ENCODE assay signal across 23 cellular contexts in the genomic region with DNA sequence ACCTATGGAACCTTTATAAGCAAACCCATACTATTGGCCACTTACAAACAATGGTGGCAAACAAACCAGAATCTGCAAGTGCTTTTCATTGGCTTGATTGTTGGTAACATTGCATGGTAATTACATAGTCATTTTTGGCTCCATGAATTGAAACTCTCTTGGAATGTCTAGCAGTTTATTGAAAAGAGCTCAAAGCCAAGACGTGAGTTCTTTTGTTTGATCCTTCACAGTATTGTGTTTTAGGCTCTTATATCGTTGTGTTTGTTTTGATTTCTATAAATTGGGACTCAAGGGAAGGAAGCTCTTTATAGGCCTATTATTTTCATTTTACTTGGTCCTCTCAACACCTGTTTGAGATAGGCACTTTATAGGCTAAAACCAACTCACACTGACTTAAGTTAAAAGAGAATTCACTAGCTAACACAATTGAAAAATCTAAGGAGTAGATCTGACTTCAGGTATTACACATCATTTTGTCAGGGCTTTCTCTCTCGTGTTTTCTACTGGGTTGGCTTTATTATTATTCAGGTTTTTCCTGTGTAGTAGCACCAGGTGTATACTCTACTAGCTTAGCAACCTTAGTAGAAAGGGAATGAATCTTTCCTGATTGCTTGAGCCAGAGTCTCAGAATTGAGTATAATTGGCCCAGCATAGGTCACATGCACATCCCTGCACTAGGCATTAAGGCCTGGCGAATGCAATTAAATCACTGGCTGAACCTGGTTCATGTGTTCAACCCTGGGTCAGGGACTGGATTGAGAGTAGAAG.
A peak's percentile ranks its signal among the peaks of the same experiment; 100 is the strongest.
DNase-seq lines count a peak whose midpoint lies in the region; ATAC-seq and TF ChIP-seq lines count a peak whose summit lies in the region.
"Had no signal": no experiment of that assay in that cellular context is flagged by ENCODE, and none has a peak within 500 bp of the region (broad histone marks: within the 10 kb centered on the region; RNA-seq: fewer than 3 reads in every experiment).

No MANE protein-coding gene starts in this region.

- ATAC-seq in PC-3 = peak; percentile 37
- ATAC-seq: foreskin keratinocyte, left lung had no signal

- no peaks in the 10 kb centered on the region for H3K4me1 Mint-ChIP-seq in endothelial cell (ENCODE audit: unreplicated experiment)
- H3K4me1 Mint-ChIP-seq: immature natural killer cell had no signal

- TF ChIP-seq EP300 in esophagus muscularis mucosa (IDR thresholded peaks at IDR 0.05) = no peak

- 67% methylated on average over 4 of the region's 4 CpGs for WGBS in esophagus muscularis mucosa

- H3K27me3 Mint-ChIP-seq in endothelial cell (ENCODE audit: unreplicated experiment) = no peaks in the 10 kb centered on the region
- H3K27me3 Mint-ChIP-seq: activated naive CD8-positive, alpha-beta T cell treated with anti-CD3 and anti-CD28 coated beads, Interleukin-2, amount 10 ng/mL, durations not matched to agents 7 days and 5 days; CD4-positive, CD25-positive, alpha-beta regulatory T cell had no signal

- no peak overlapping the region for H3K27ac Mint-ChIP-seq in endothelial cell (ENCODE audit: unreplicated experiment)
- H3K27ac Mint-ChIP-seq: activated naive CD8-positive, alpha-beta T cell treated with anti-CD3 and anti-CD28 coated beads, Interleukin-2, amount 10 ng/mL, durations not matched to agents 7 days and 5 days; CD4-positive, CD25-positive, alpha-beta regulatory T cell; immature natural killer cell; T-helper 1 cell treated with Interleukin-12 subunit alpha and Interleukin-12 subunit beta and Interleukin-4 antibody, amounts not matched to agents 30 μg/mL and 1 μg/mL, for 36 hours had no signal

- H3K9me3 Mint-ChIP-seq in endothelial cell (ENCODE audit: unreplicated experiment) = no peaks in the 10 kb centered on the region
- H3K9me3 Mint-ChIP-seq: CD4-positive, CD25-positive, alpha-beta regulatory T cell; immature natural killer cell; T-helper 1 cell treated with Interleukin-12 subunit alpha and Interleukin-12 subunit beta and Interleukin-4 antibody, amounts not matched to agents 30 μg/mL and 1 μg/mL, for 36 hours had no signal

- H3K9me3 ChIP-seq in PC-3 (ENCODE audit: low read length) (no peaks in the 10 kb centered on the region), esophagus muscularis mucosa (no peaks in the 10 kb centered on the region)
- H3K9me3 ChIP-seq: left lung had no signal

- POLR2A ChIA-PET in PC-3 (lab: Charles Lee; ENCODE audit: unreplicated experiment) = interaction anchor here (0.6 kb wide), 3 partner anchors 14 to 276 kb away, joined by 3 to 5 read pairs (median 5); no protein-coding TSS in a partner anchor

- H3K9ac ChIP-seq in PC-3 (ENCODE audit: low read length) = no peak overlapping the region
- no peak overlapping the region for H3K9ac ChIP-seq in rectal smooth muscle tissue (ENCODE audit: low read length)
- H3K9ac ChIP-seq: KMS-11 had no signal

- no TSS peak for BruUV-seq in PC-3 (replicated peaks; lab: Mats Ljungman, UMichigan)

- TF ChIP-seq CTCF in PC-3 (conservative IDR thresholded peaks at IDR 0.05; ENCODE audit: low read depth, low read length) = no peak
- no peak for TF ChIP-seq CTCF in esophagus muscularis mucosa (IDR thresholded peaks at IDR 0.05)
- TF ChIP-seq CTCF in GM20000 (IDR thresholded peaks at IDR 0.05; ENCODE audit: extremely low read depth, missing control alignments) = no peak
- TF ChIP-seq CTCF in endothelial cell (IDR thresholded peaks at IDR 0.05; ENCODE audit: unreplicated experiment) = no peak

- TF ChIP-seq POLR2A in esophagus muscularis mucosa (IDR thresholded peaks at IDR 0.05; ENCODE audit: low read depth) = no peak

- no peaks in the 10 kb centered on the region for H3K36me3 Mint-ChIP-seq in endothelial cell (ENCODE audit: low read depth, unreplicated experiment)
- H3K36me3 Mint-ChIP-seq: CD4-positive, CD25-positive, alpha-beta regulatory T cell; immature natural killer cell had no signal

- H3K4me1 ChIP-seq in PC-3 (ENCODE audit: insufficient read depth, low read length) = peaks cover 38% of the 10 kb centered on the region
- H3K4me1 ChIP-seq in esophagus muscularis mucosa = peaks cover 0 to 52% (median 43%) of the 10 kb centered on the region in 4 donors
- H3K4me1 ChIP-seq in rectal smooth muscle tissue (ENCODE audit: control insufficient read depth, insufficient read depth, low read length) = peaks cover 27% of the 10 kb centered on the region

- CTCF ChIA-PET in PC-3 (lab: Charles Lee) = interaction anchor here (1.0 kb wide), 1 partner anchor 89 kb away, joined by 4 read pairs; no protein-coding TSS in a partner anchor

- no peak overlapping the region for H2AFZ ChIP-seq in PC-3 (ENCODE audit: low read length)

- no peak overlapping the region for H3K4me3 ChIP-seq in PC-3 (ENCODE audit: low read length)
- H3K4me3 ChIP-seq in esophagus muscularis mucosa = no peak overlapping the region
- H3K4me3 ChIP-seq in rectal smooth muscle tissue (ENCODE audit: low read length) = no peak overlapping the region
- H3K4me3 ChIP-seq: left lung had no signal

- H3K27me3 ChIP-seq in PC-3 (ENCODE audit: low read length) (no peaks in the 10 kb centered on the region), esophagus muscularis mucosa (no peaks in the 10 kb centered on the region), rectal smooth muscle tissue (ENCODE audit: control insufficient read depth, insufficient read depth, low read length) (no peaks in the 10 kb centered on the region)
- H3K27me3 ChIP-seq: foreskin keratinocyte, left lung had no signal

- H3K36me3 ChIP-seq in PC-3 (ENCODE audit: low read depth, low read length) (no peaks in the 10 kb centered on the region), esophagus muscularis mucosa (no peaks in the 10 kb centered on the region), rectal smooth muscle tissue (ENCODE audit: control insufficient read depth, insufficient read depth, low read length) (no peaks in the 10 kb centered on the region)
- H3K36me3 ChIP-seq: left lung, WERI-Rb-1 had no signal

- no peaks in the 10 kb centered on the region for H3K79me2 ChIP-seq in PC-3 (ENCODE audit: low read length)

- H3F3A ChIP-seq in PC-3 (ENCODE audit: low read length, unreplicated experiment) = no peaks in the 10 kb centered on the region

- no peak overlapping the region for H3K4me2 ChIP-seq in PC-3 (ENCODE audit: low read length)
- H3K4me2 ChIP-seq: KMS-11 had no signal

- H3K4me3 Mint-ChIP-seq in endothelial cell (ENCODE audit: unreplicated experiment) = no peak overlapping the region
- H3K4me3 Mint-ChIP-seq: activated naive CD8-positive, alpha-beta T cell treated with anti-CD3 and anti-CD28 coated beads, Interleukin-2, amount 10 ng/mL, durations not matched to agents 7 days and 5 days; CD4-positive, CD25-positive, alpha-beta regulatory T cell; immature natural killer cell; T-helper 1 cell treated with Interleukin-12 subunit alpha and Interleukin-12 subunit beta and Interleukin-4 antibody, amounts not matched to agents 30 μg/mL and 1 μg/mL, for 36 hours had no signal

- H3K27ac ChIP-seq in PC-3 (ENCODE audit: low read length) (peak overlapping the region; percentile 3; the same call in 1 of the 2 replicates), esophagus muscularis mucosa (replicated peaks in 1 of 4) (peak overlapping the region in 3 of 4 donors; percentile 19 to 46 (median 34)), rectal smooth muscle tissue (ENCODE audit: low read depth, low read length) (peak overlapping the region; percentile 27)
- H3K27ac ChIP-seq: foreskin keratinocyte, KMS-11, left lung, WERI-Rb-1 had no signal

- no peaks in the 10 kb centered on the region for H4K20me1 ChIP-seq in PC-3 (ENCODE audit: low read length)

- intact Hi-C loops in PC-3 (cut with micrococcal nuclease) = no loop called here
- intact Hi-C loops in esophagus muscularis mucosa (cut with DNase I) = no loop called here

- DNase-seq in GM03348 (ENCODE audit: low spot score) (peak; percentile 16), PC-3 (no peak), esophagus muscularis mucosa (ENCODE audit: extremely low spot score) (no peak), GM20000 (ENCODE audit: low spot score) (no peak), endothelial cell (ENCODE audit: low spot score) (no peak)
- no peak for DNase-seq in activated effector memory CD4-positive, alpha-beta T cell treated with anti-CD3 and anti-CD28 coated beads, Interleukin-2, amount 50 U/mL, for 16 hours
- no peak for DNase-seq in activated CD4-positive, alpha-beta T cell treated with anti-CD3 and anti-CD28 coated beads, Interleukin-2, amount 50 U/mL, for 48 hours
- DNase-seq: activated CD4-positive, alpha-beta T cell treated with anti-CD3 and anti-CD28 coated beads, Interleukin-2, amount 50 U/mL, for 4 hours; activated CD8-positive, alpha-beta memory T cell treated with anti-CD3 and anti-CD28 coated beads, Interleukin-2, amount 50 U/mL, for 48 hours; activated naive CD8-positive, alpha-beta T cell treated with anti-CD3 and anti-CD28 coated beads, Interleukin-2, amount 10 ng/mL, durations not matched to agents 7 days and 5 days; CD4-positive, CD25-positive, alpha-beta regulatory T cell; effector memory CD4-positive, alpha-beta T cell; immature natural killer cell; left lung; NCI-H2081 treated with DMSO at 0.1 percent for 48 hours; NCI-H510A; NK-92 treated with Interleukin-12 subunit alpha and Interleukin-12 subunit beta, amount 100 ng/mL, for 24 hours; posterior cingulate gyrus; WERI-Rb-1 had no signal

- no peaks in the 10 kb centered on the region for H3K9me2 ChIP-seq in PC-3 (replicated peaks; ENCODE audit: low read length)
